Comparison of ENCODE assay signal across 21 cellular contexts in the genomic region with DNA sequence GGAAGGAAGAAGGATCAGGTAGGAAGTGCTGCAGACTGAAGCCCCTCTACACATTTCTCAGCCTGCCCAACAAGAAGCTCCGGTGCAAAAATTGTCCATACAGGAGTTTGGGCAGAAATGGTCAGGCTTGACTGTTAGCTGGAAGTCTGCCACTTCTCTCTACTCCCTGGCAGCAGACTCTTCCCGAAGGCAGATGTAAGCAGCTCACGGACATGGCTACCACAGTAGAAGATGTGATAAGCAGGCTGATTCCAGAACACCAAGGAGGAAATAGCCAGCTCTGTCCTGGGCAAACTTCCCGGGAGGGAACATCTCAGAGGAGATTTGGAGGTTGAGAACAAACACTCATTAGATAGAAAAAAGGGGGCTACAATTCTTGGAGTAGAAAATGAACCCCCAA. TPM values are rescaled to one million over a fixed set of nuclear protein-coding genes. Genes with fewer than 3 reads are reported as not detected.
DNase-seq lines count a peak whose midpoint lies in the region; ATAC-seq, FAIRE-seq and TF ChIP-seq lines count a peak whose summit lies in the region.
"Had no signal": no experiment of that assay in that cellular context is flagged by ENCODE, and none has a peak within 500 bp of the region (broad histone marks: within the 10 kb centered on the region; RNA-seq: fewer than 3 reads in every experiment).

No MANE protein-coding gene starts in this region.

- H3K27ac ChIP-seq in SK-N-SH (ENCODE audit: low read depth in 2 of 2, low read length in 1 of 2) (no peak overlapping the region), testis (no peak overlapping the region)
- H3K27ac ChIP-seq: PC-9 had no signal

- H3K4me3 ChIP-seq in SK-N-SH (ENCODE audit: low read depth in 2 of 2, low read length in 1 of 2), result no peak overlapping the region
- H3K4me3 ChIP-seq in choroid plexus epithelial cell (ENCODE audit: low read depth, low read length), result no peak overlapping the region
- no peak overlapping the region for H3K4me3 ChIP-seq in testis
- H3K4me3 ChIP-seq: GM23338, PC-9 had no signal

- TF ChIP-seq CTCF in SK-N-SH (IDR thresholded peaks at IDR 0.05), result no peak
- no peak for TF ChIP-seq CTCF in choroid plexus epithelial cell (conservative IDR thresholded peaks at IDR 0.05; ENCODE audit: low read depth, low read length)
- no peak for TF ChIP-seq CTCF in testis (IDR thresholded peaks at IDR 0.05)

- 42% methylated on average over 4 of the region's 4 CpGs for WGBS in SK-N-SH (ENCODE audit: low lambda C conversion rate)
- WGBS in testis, 2 donors, result 16 to 33% methylated on average over 4 of the region's 4 CpGs

- no peak for TF ChIP-seq EP300 in SK-N-SH (IDR thresholded peaks at IDR 0.05; ENCODE audit: borderline replicate concordance in 1 of 2, low read depth in 1 of 2, low read length in 1 of 2)

- CTCF ChIA-PET in SK-N-SH (lab: Yijun Ruan, JAX), result interaction anchor here (0.6 to 1.9 kb wide), 6 partner anchors 10 to 218 kb away, joined by 3 to 6 read pairs (median 4); no protein-coding TSS in a partner anchor

- H3K36me3 ChIP-seq in SK-N-SH (replicated peaks in 1 of 2; ENCODE audit: control insufficient read depth in 1 of 2, insufficient read depth in 2 of 2, low read length in 1 of 2) (no peaks in the 10 kb centered on the region), testis (ENCODE audit: low read depth, missing control alignments) (no peaks in the 10 kb centered on the region)

- POLR2A ChIA-PET in SK-N-SH (lab: Yijun Ruan, JAX), result no interaction called here

- H4K20me1 ChIP-seq in SK-N-SH (ENCODE audit: insufficient read depth), result no peaks in the 10 kb centered on the region

- H3K9ac ChIP-seq in SK-N-SH, result no peak overlapping the region

- H3K9me3 ChIP-seq in SK-N-SH, result no peaks in the 10 kb centered on the region
- no peaks in the 10 kb centered on the region for H3K9me3 ChIP-seq in testis
- H3K9me3 ChIP-seq: Caco-2 had no signal

- intact Hi-C loops in testis (cut with DNase I; ENCODE audit: low total_unique reads), result no loop called here

- no peaks in the 10 kb centered on the region for H3K79me2 ChIP-seq in SK-N-SH (ENCODE audit: insufficient read depth)

- H3F3A ChIP-seq in SK-N-SH (replicated peaks; ENCODE audit: insufficient read depth), result no peaks in the 10 kb centered on the region

- no peak overlapping the region for H2AFZ ChIP-seq in SK-N-SH (ENCODE audit: low read depth)
- H2AFZ ChIP-seq: GM23338, PC-9 had no signal

- H3K9me2 ChIP-seq in SK-N-SH, result no peaks in the 10 kb centered on the region

- peak; percentile 55 for DNase-seq in SK-N-SH
- peak; percentile 27 for DNase-seq in choroid plexus epithelial cell (ENCODE audit: low read depth)
- peak; percentile 43 for DNase-seq in left lobe of liver (ENCODE audit: low spot score)
- peak; percentile 63 for DNase-seq in testis
- no peak for DNase-seq in OCI-M1 (lab: John Stamatoyannopoulos, UW)
- DNase-seq in HTR-8/SVneo (ENCODE audit: insufficient read length, low spot score), result no peak
- DNase-seq: Caco-2; CD4-positive, alpha-beta T cell; HCEC 1CT; NCI-H1092 treated with DMSO at 0.1 percent for 48 hours; NCI-H2081 treated with DMSO at 0.1 percent for 48 hours; NCI-H510A treated with DMSO at 0.1 percent for 48 hours; NCI-H774; PC-9 had no signal

- no peak overlapping the region for H3K4me2 ChIP-seq in SK-N-SH
- H3K4me2 ChIP-seq: GM23338, PC-9 had no signal

- FAIRE-seq in HTR-8/SVneo (lab: Jason Lieb, UNC), result no peak
- FAIRE-seq: GM12891 had no signal

- TF ChIP-seq RAD21 in SK-N-SH (IDR thresholded peaks at IDR 0.05; ENCODE audit: low read length), result no peak

- no peak for TF ChIP-seq POLR2A in testis (IDR thresholded peaks at IDR 0.05)

- H3K27me3 ChIP-seq in SK-N-SH (ENCODE audit: insufficient read depth) (no peaks in the 10 kb centered on the region), testis (no peaks in the 10 kb centered on the region)

- H3K4me1 ChIP-seq in SK-N-SH (ENCODE audit: control insufficient read depth in 1 of 2, insufficient read depth in 2 of 2, low read depth in 1 of 2, low read length in 1 of 2) (peaks cover 0 to 9% of the 10 kb centered on the region in 2 experiments; a peak in 1 of 4 replicates), testis (peaks cover 6% of the 10 kb centered on the region)

- ATAC-seq in SK-N-SH treated with all-trans-retinoic acid at 6 μM for 48 hours (no peak; the same call in 2 of the 3 replicates), left lobe of liver (peak; percentile 6), HG02678 (IDR thresholded peaks at IDR 0.05; ENCODE audit: unreplicated experiment) (no peak)
- ATAC-seq: GM23338 had no signal

TF ChIP-seq in SK-N-SH, 30 proteins besides CTCF, POLR2A, EP300 and RAD21 (continues in another document):
- TF ChIP-seq FOXJ3 (CRISPR knock-in tag; IDR thresholded peaks at IDR 0.05) (no peak), RFX5 (IDR thresholded peaks at IDR 0.05; ENCODE audit: low read length) (no peak), MEF2A (IDR thresholded peaks at IDR 0.05; ENCODE audit: borderline replicate concordance, low read depth) (no peak)
- TF ChIP-seq, protein P1, sequence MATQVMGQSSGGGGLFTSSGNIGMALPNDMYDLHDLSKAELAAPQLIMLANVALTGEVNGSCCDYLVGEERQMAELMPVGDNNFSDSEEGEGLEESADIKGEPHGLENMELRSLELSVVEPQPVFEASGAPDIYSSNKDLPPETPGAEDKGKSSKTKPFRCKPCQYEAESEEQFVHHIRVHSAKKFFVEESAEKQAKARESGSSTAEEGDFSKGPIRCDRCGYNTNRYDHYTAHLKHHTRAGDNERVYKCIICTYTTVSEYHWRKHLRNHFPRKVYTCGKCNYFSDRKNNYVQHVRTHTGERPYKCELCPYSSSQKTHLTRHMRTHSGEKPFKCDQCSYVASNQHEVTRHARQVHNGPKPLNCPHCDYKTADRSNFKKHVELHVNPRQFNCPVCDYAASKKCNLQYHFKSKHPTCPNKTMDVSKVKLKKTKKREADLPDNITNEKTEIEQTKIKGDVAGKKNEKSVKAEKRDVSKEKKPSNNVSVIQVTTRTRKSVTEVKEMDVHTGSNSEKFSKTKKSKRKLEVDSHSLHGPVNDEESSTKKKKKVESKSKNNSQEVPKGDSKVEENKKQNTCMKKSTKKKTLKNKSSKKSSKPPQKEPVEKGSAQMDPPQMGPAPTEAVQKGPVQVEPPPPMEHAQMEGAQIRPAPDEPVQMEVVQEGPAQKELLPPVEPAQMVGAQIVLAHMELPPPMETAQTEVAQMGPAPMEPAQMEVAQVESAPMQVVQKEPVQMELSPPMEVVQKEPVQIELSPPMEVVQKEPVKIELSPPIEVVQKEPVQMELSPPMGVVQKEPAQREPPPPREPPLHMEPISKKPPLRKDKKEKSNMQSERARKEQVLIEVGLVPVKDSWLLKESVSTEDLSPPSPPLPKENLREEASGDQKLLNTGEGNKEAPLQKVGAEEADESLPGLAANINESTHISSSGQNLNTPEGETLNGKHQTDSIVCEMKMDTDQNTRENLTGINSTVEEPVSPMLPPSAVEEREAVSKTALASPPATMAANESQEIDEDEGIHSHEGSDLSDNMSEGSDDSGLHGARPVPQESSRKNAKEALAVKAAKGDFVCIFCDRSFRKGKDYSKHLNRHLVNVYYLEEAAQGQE (IDR thresholded peaks at IDR 0.05; ENCODE audit: low read depth, low read length), result no peak

TF ChIP-seq in SK-N-SH treated with all-trans-retinoic acid at 6 μM for 48 hours, 23 proteins besides CTCF, POLR2A, EP300 and RAD21:
- TF ChIP-seq OSR1 (CRISPR knock-in tag; IDR thresholded peaks at IDR 0.05) (no peak), ISL1 (CRISPR knock-in tag; IDR thresholded peaks at IDR 0.05) (no peak), ZFP3 (CRISPR knock-in tag; IDR thresholded peaks at IDR 0.05) (no peak), TOX (CRISPR knock-in tag; IDR thresholded peaks at IDR 0.05; ENCODE audit: borderline replicate concordance) (no peak)

RNA-seq across cellular contexts. Expression of a gene that starts 52.6 kb away (rescaled TPM):
- 0.02 and 0.03 TPM in 2 replicates for polyA plus RNA-seq in SK-N-SH (2012; rRNA removed)
- 0.01 and 0.04 TPM in 2 replicates for polyA plus RNA-seq in SK-N-SH (2012; cell fraction: cytosol; rRNA removed)
- polyA plus RNA-seq in SK-N-SH (2012; cell fraction: nucleus; rRNA removed), result 0.12 and 0.20 TPM in 2 replicates
- total RNA-seq in left lobe of liver, result 15.1 TPM
- total RNA-seq in testis, result 1 to 10 TPM; 2.0 to 2.7 TPM
- polyA plus RNA-seq in testis (ENCODE audit: insufficient read depth, low read depth, low replicate concordance), result 1.9 TPM
- total RNA-seq: CD4-positive, alpha-beta T cell; LHCN-M2; PC-9; SK-MEL-5 had no signal
- polyA plus RNA-seq: BJ had no signal

Comparison
In these comparisons a context has a peak if more than half of its experiments do, and no peak if none do; other contexts are left out.
1. DNase-seq: peak in SK-N-SH (single experiment), choroid plexus epithelial cell (single experiment), left lobe of liver (single experiment) and testis (single experiment); none in OCI-M1 (single experiment) and HTR-8/SVneo (single experiment).